In the genomic region with DNA sequence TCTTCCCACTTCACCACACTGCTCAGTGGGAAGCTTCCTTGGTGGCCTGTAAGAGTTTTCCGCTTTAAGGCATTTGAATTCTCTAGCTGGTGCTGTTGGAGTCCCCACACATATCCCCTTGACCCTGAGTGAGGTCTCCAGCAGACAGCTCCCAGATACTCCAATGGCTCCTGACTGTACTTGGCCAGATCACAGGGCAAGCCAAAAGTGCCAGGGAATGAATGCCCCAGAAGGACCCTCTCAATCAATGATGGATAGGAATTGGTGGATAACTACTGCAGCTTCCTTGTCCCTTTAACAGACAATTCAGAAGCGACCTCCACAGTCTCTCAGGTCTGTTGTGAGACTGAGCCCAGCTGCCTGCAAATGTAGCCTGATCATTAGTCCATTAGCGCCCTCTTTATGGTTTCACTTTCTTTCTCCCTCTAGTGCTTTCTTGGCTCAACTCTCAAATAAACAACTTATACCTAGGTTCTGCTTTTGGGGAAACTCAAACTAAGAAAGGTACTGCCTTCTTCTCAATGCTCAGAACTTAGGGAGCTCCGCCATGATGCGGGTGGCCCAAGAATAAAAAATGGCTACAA, we compare ENCODE assay signal across 11 cellular contexts.
DNase-seq lines count a peak whose midpoint lies in the region; ATAC-seq and TF ChIP-seq lines count a peak whose summit lies in the region.
"Had no signal": no experiment of that assay in that cellular context is flagged by ENCODE, and none has a peak within 500 bp of the region (broad histone marks: within the 10 kb centered on the region; RNA-seq: fewer than 3 reads in every experiment).

No MANE protein-coding gene starts in this region.

- DNase-seq in transverse colon (no peak), GM03348 (ENCODE audit: low spot score) (no peak)
- DNase-seq: activated effector memory CD4-positive, alpha-beta T cell treated with anti-CD3 and anti-CD28 coated beads, Interleukin-2, amount 50 U/mL, for 16 hours; C1 segment of cervical spinal cord; naive thymus-derived CD4-positive, alpha-beta T cell had no signal

- H3K9me3 ChIP-seq in duodenal mucosa (ENCODE audit: control insufficient read depth in 1 of 2, low read length in 2 of 2) (no peaks in the 10 kb centered on the region), transverse colon (no peaks in the 10 kb centered on the region)

- peaks cover 29% of the 10 kb centered on the region for H3K27me3 Mint-ChIP-seq in stimulated activated memory B cell treated with anti-CD40 and anti-IgM and Interleukin-4, amounts not matched to agents 10 μg/mL and 1 μg/mL and 100 μg/mL, for 72 hours

- TF ChIP-seq CTCF in transverse colon (IDR thresholded peaks at IDR 0.05), result no peak

- H3K4me3 Mint-ChIP-seq in stimulated activated memory B cell treated with anti-CD40 and anti-IgM and Interleukin-4, amounts not matched to agents 10 μg/mL and 1 μg/mL and 100 μg/mL, for 72 hours, result no peak overlapping the region
- H3K4me3 Mint-ChIP-seq: naive thymus-derived CD4-positive, alpha-beta T cell had no signal

- intact Hi-C loops in transverse colon (cut with DNase I; ENCODE audit: low total_unique reads), result no loop called here

- H3K27ac Mint-ChIP-seq in stimulated activated memory B cell treated with anti-CD40 and anti-IgM and Interleukin-4, amounts not matched to agents 10 μg/mL and 1 μg/mL and 100 μg/mL, for 72 hours, result no peak overlapping the region
- H3K27ac Mint-ChIP-seq: naive thymus-derived CD4-positive, alpha-beta T cell had no signal

- in situ Hi-C loops in transverse colon (cut with MboI; ENCODE audit: low pct_ligation_motif_present in 1 of 4, low pct_unique_long_range_greater_than_20kb in 1 of 4, low sequenced_read_pairs in 3 of 4), result no loop called here

- TF ChIP-seq EP300 in transverse colon (IDR thresholded peaks at IDR 0.05; ENCODE audit: low read depth), result no peak

- no peak overlapping the region for H3K9ac ChIP-seq in duodenal mucosa (ENCODE audit: low read depth in 1 of 2, low read length in 2 of 2)

- H3K4me3 ChIP-seq in duodenal mucosa (ENCODE audit: low read depth in 1 of 2, low read length in 2 of 2) (peak overlapping the region; percentile 21 to 36), transverse colon (no peak overlapping the region)

- WGBS in transverse colon (ENCODE audit: low coverage in 1 of 2), 2 donors, result 79 to 90% methylated on average over 5 of the region's 5 CpGs

- peaks cover 0 to 5% of the 10 kb centered on the region in 2 donors for H3K4me1 ChIP-seq in duodenal mucosa (ENCODE audit: control insufficient read depth in 1 of 2, insufficient read depth in 2 of 2, low read length in 2 of 2)
- H3K4me1 ChIP-seq in transverse colon, result no peaks in the 10 kb centered on the region

- H3K36me3 ChIP-seq in duodenal mucosa (ENCODE audit: control insufficient read depth in 1 of 2, insufficient read depth in 2 of 2, low read length in 2 of 2), result no peaks in the 10 kb centered on the region
- no peaks in the 10 kb centered on the region for H3K36me3 ChIP-seq in transverse colon

- ATAC-seq in GM18502 (IDR thresholded peaks at IDR 0.05; ENCODE audit: poor library complexity, unreplicated experiment), result peak; percentile 95
- ATAC-seq in GM21515 (IDR thresholded peaks at IDR 0.05; ENCODE audit: unreplicated experiment), result peak; percentile 72
- peak; percentile 85 for ATAC-seq in HG03342 (IDR thresholded peaks at IDR 0.05; ENCODE audit: unreplicated experiment)
- ATAC-seq in stimulated activated memory B cell treated with anti-CD40 and anti-IgM and Interleukin-4, amounts not matched to agents 10 μg/mL and 1 μg/mL and 100 μg/mL, for 72 hours, result no peak
- ATAC-seq in HG02973 (IDR thresholded peaks at IDR 0.05; ENCODE audit: unreplicated experiment), result no peak
- ATAC-seq: naive thymus-derived CD4-positive, alpha-beta T cell had no signal

- H3K9me3 Mint-ChIP-seq in stimulated activated memory B cell treated with anti-CD40 and anti-IgM and Interleukin-4, amounts not matched to agents 10 μg/mL and 1 μg/mL and 100 μg/mL, for 72 hours, result no peaks in the 10 kb centered on the region
- H3K9me3 Mint-ChIP-seq: naive thymus-derived CD4-positive, alpha-beta T cell had no signal

- H3K36me3 Mint-ChIP-seq in stimulated activated memory B cell treated with anti-CD40 and anti-IgM and Interleukin-4, amounts not matched to agents 10 μg/mL and 1 μg/mL and 100 μg/mL, for 72 hours, result no peaks in the 10 kb centered on the region
- H3K36me3 Mint-ChIP-seq: naive thymus-derived CD4-positive, alpha-beta T cell had no signal

- no peak for TF ChIP-seq POLR2A in transverse colon (IDR thresholded peaks at IDR 0.05)

- H3K4me1 Mint-ChIP-seq in stimulated activated memory B cell treated with anti-CD40 and anti-IgM and Interleukin-4, amounts not matched to agents 10 μg/mL and 1 μg/mL and 100 μg/mL, for 72 hours, result no peaks in the 10 kb centered on the region

- H3K27ac ChIP-seq in duodenal mucosa (ENCODE audit: low read depth, low read length) (no peak overlapping the region), transverse colon (no peak overlapping the region)

- H3K27me3 ChIP-seq in duodenal mucosa (ENCODE audit: control insufficient read depth in 1 of 2, insufficient read depth in 2 of 2, low read length in 2 of 2) (no peaks in the 10 kb centered on the region), transverse colon (peaks cover 6% of the 10 kb centered on the region)

Comparison
In these comparisons a context has a peak if more than half of its experiments do, and no peak if none do; other contexts are left out.
1. ATAC-seq: peak in GM18502 (single experiment), GM21515 (single experiment) and HG03342 (single experiment); none in stimulated activated memory B cell treated with anti-CD40 and anti-IgM and Interleukin-4, amounts not matched to agents 10 μg/mL and 1 μg/mL and 100 μg/mL, for 72 hours (single experiment) and HG02973 (single experiment).
2. H3K4me3 ChIP-seq: peak in duodenal mucosa (2 of 2); none in transverse colon (0 of 4).